ENCODE assay signal across 8 cellular contexts in the genomic region with DNA sequence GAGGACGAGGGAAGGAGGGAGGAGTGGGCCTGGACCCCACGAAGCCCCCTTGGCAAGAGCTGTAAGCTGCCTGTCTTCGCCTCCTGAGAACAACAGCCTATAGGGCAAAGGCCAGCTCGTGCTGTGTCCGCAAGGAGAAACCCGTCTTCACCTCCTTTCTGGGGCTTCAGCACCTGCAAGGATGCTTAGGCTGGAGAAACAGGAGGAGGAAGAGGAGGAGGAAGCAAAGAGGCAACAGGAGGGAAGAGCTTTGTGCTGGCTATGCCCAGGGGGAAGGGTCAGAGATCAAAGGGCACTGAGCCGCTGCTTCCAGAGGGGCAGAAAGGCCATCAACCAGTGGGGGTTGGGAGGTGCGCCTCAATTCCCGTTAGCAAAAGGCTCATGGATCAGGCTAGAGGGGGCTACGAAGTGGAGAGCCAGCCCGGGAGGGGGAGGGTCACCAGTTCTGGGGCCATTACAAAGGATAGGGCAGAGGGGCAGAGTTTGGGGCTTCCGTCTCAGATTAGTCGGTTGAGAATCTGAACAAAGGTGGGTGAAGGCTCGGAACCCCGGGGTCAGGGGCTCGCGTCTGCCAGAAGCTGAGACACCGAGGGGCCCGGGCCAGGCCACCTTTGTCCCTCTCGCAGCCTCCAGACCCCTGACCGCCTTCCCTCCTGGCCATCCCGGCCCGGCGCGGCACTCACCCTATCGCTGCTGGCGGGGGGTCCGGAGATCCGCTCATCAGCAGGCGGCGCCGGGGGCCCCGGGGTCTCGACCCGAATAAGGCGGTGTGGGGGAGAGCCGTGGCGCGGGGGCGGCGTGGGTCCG. TPM values are rescaled to one million over a fixed set of nuclear protein-coding genes. Genes with fewer than 3 reads are reported as not detected.
DNase-seq lines count a peak whose midpoint lies in the region; ATAC-seq and TF ChIP-seq lines count a peak whose summit lies in the region.

No MANE protein-coding gene starts in this region.

- intact Hi-C loops in A673 (cut with micrococcal nuclease; ENCODE audit: unreplicated experiment): no loop called here

- ATAC-seq in HG02852 (IDR thresholded peaks at IDR 0.05; ENCODE audit: unreplicated experiment) (peak; percentile 11), HG03442 (IDR thresholded peaks at IDR 0.05; ENCODE audit: unreplicated experiment) (no peak), HG03342 (IDR thresholded peaks at IDR 0.05; ENCODE audit: unreplicated experiment) (no peak)

- H3K36me3 ChIP-seq in A673 (ENCODE audit: insufficient read depth, low read length, poor library complexity, severe bottlenecking) (no peaks in the 10 kb centered on the region), muscle layer of duodenum (ENCODE audit: control insufficient read depth in 1 of 2, insufficient read depth in 2 of 2, low read length in 2 of 2) (no peaks in the 10 kb centered on the region)

- H3K9me3 ChIP-seq in A673 (ENCODE audit: low read depth, low read length, poor library complexity, severe bottlenecking): no peaks in the 10 kb centered on the region
- no peaks in the 10 kb centered on the region for H3K9me3 ChIP-seq in muscle layer of duodenum (ENCODE audit: control insufficient read depth in 1 of 2, low read length in 2 of 2)

- DNase-seq in A673 (ENCODE audit: low spot score) (no peak), choroid plexus epithelial cell (ENCODE audit: low read depth) (no peak), HUDEP-2 (lab: John Stamatoyannopoulos, UW; ENCODE audit: unreplicated experiment in 76 of 76) (no peak), HuH-7.5 (ENCODE audit: low spot score) (no peak)

- CTCF ChIA-PET in A673 (lab: Charles Lee): no interaction called here

- BruUV-seq in A673 (replicated peaks; lab: Mats Ljungman, UMichigan): TSS peak; percentile 23

- POLR2A ChIA-PET in A673 (lab: Charles Lee; ENCODE audit: low non-redundant PET): interaction anchor here (0.7 to 1.2 kb wide), 2 partner anchors 20 to 215 kb away, joined by 3 to 5 read pairs; a partner anchor contains a TSS

- TF ChIP-seq CTCF in A673 (conservative IDR thresholded peaks at IDR 0.05; ENCODE audit: low read depth, low read length) (no peak), choroid plexus epithelial cell (conservative IDR thresholded peaks at IDR 0.05; ENCODE audit: low read depth, low read length) (no peak)

- peaks cover 43% of the 10 kb centered on the region for H3K4me1 ChIP-seq in A673 (ENCODE audit: insufficient read depth, low read length, poor library complexity, severe bottlenecking)
- H3K4me1 ChIP-seq in muscle layer of duodenum (ENCODE audit: control insufficient read depth in 1 of 2, insufficient read depth in 2 of 2, low read length in 2 of 2): peaks cover 0 to 6% of the 10 kb centered on the region in 2 donors

- H3K27me3 ChIP-seq in A673 (replicated peaks; ENCODE audit: insufficient read depth, low read depth, low read length, poor library complexity) (no peaks in the 10 kb centered on the region), muscle layer of duodenum (ENCODE audit: low read depth, low read length) (no peaks in the 10 kb centered on the region)

- H3K4me3 ChIP-seq in A673 (ENCODE audit: low read depth, low read length, poor library complexity, severe bottlenecking): peak overlapping the region; percentile 89
- H3K4me3 ChIP-seq in choroid plexus epithelial cell (ENCODE audit: low read depth, low read length): peak overlapping the region; percentile 62
- peak overlapping the region; percentile 59 to 64 for H3K4me3 ChIP-seq in muscle layer of duodenum (ENCODE audit: low read depth in 1 of 2, low read length in 2 of 2)

- H3K27ac ChIP-seq in A673 (ENCODE audit: low read depth, low read length, poor library complexity, severe bottlenecking): peak overlapping the region; percentile 84
- H3K27ac ChIP-seq in muscle layer of duodenum (ENCODE audit: low read length): peak overlapping the region; percentile 39

RNA-seq across cellular contexts. Expression of gene SHF, which starts 0.8 kb away (rescaled TPM):
- total RNA-seq in A673 (2021): 42.9 and 43.2 TPM in 2 replicates

RNA-seq across cellular contexts. Expression of gene DUOX1, which starts 57.2 kb away (rescaled TPM):
- 1.4 and 1.7 TPM in 2 replicates for total RNA-seq in A673 (2021)

RNA-seq across cellular contexts. Expression of gene DUOXA1, which starts 57.3 kb away (rescaled TPM):
- total RNA-seq in A673 (2021): 0.95 and 1.1 TPM in 2 replicates
